Comparison of ENCODE assay signal across 10 cellular contexts in genomic region chrX:153782324-153782723, GRCh38. TPM values are rescaled to one million over a fixed set of nuclear protein-coding genes. Genes with fewer than 3 reads are reported as not detected.
A peak's percentile ranks its signal among the peaks of the same experiment; 100 is the strongest.
DNase-seq lines count a peak whose midpoint lies in the region; ATAC-seq and TF ChIP-seq lines count a peak whose summit lies in the region.
"Had no signal": no experiment of that assay in that cellular context is flagged by ENCODE, and none has a peak within 500 bp of the region (broad histone marks: within the 10 kb centered on the region; RNA-seq: fewer than 3 reads in every experiment).

No MANE protein-coding gene starts in this region.

- intact Hi-C loops in activated CD4-positive, alpha-beta T cell treated with anti-CD3 and anti-CD28 coated beads for 36 hours (cut with DNase I, micrococcal nuclease) = no loop called here

- no peak overlapping the region for H3K4me3 Mint-ChIP-seq in activated CD4-positive, alpha-beta T cell treated with anti-CD3 and anti-CD28 coated beads for 36 hours
- no peak overlapping the region for H3K4me3 Mint-ChIP-seq in T-helper 17 cell
- H3K4me3 Mint-ChIP-seq: natural killer cell treated with Interleukin-12 subunit alpha and Interleukin-12 subunit beta and Interleukin-15 and Interleukin-18, amount 100 ng/mL, for 72 hours had no signal

- H3K27me3 Mint-ChIP-seq in activated CD4-positive, alpha-beta T cell treated with anti-CD3 and anti-CD28 coated beads for 36 hours = peaks cover 3% of the 10 kb centered on the region
- peaks cover 9% of the 10 kb centered on the region for H3K27me3 Mint-ChIP-seq in T-helper 17 cell

- TF ChIP-seq CTCF in choroid plexus epithelial cell (conservative IDR thresholded peaks at IDR 0.05; ENCODE audit: low read depth, low read length) = peak; percentile 14
- TF ChIP-seq CTCF in upper lobe of left lung (IDR thresholded peaks at IDR 0.05) = no peak

- WGBS in upper lobe of left lung, 2 donors = 68% methylated on average over 11 of the region's 11 CpGs; no CpG with 5 or more reads in 1 of the 2 donors

- TF ChIP-seq POLR2A in upper lobe of left lung (IDR thresholded peaks at IDR 0.05) = no peak

- peaks cover 0 to 26% (median 15%) of the 10 kb centered on the region in 4 donors for H3K36me3 ChIP-seq in upper lobe of left lung

- no peak for ATAC-seq in activated CD4-positive, alpha-beta T cell treated with anti-CD3 and anti-CD28 coated beads for 36 hours
- ATAC-seq in upper lobe of left lung (ENCODE audit: low FRiP score in 2 of 2) (no peak), T-helper 17 cell (no peak)
- ATAC-seq: natural killer cell treated with Interleukin-12 subunit alpha and Interleukin-12 subunit beta and Interleukin-15 and Interleukin-18, amount 100 ng/mL, for 72 hours had no signal

- peaks cover 0 to 12% (median 0%) of the 10 kb centered on the region in 4 donors for H3K27me3 ChIP-seq in upper lobe of left lung

- no peak for TF ChIP-seq EP300 in upper lobe of left lung (IDR thresholded peaks at IDR 0.05)

- POLR2A ChIA-PET in activated CD4-positive, alpha-beta T cell treated with anti-CD3 and anti-CD28 coated beads for 36 hours (lab: Charles Lee) = interaction anchor here (0.6 kb wide), 1 partner anchor 18 kb away, joined by 3 read pairs; no protein-coding TSS in a partner anchor

- peak overlapping the region; percentile 65 for H3K27ac ChIP-seq in temporal lobe (ENCODE audit: low read depth, low read length)
- H3K27ac ChIP-seq in upper lobe of left lung = no peak overlapping the region

- H3K36me3 Mint-ChIP-seq in activated CD4-positive, alpha-beta T cell treated with anti-CD3 and anti-CD28 coated beads for 36 hours (ENCODE audit: low read depth) = peaks cover 2% of the 10 kb centered on the region
- peaks cover 2% of the 10 kb centered on the region for H3K36me3 Mint-ChIP-seq in T-helper 17 cell (ENCODE audit: low read depth)
- H3K36me3 Mint-ChIP-seq: natural killer cell treated with Interleukin-12 subunit alpha and Interleukin-12 subunit beta and Interleukin-15 and Interleukin-18, amount 100 ng/mL, for 72 hours had no signal

- H3K27ac Mint-ChIP-seq in activated CD4-positive, alpha-beta T cell treated with anti-CD3 and anti-CD28 coated beads for 36 hours = no peak overlapping the region
- H3K27ac Mint-ChIP-seq in T-helper 17 cell = no peak overlapping the region
- H3K27ac Mint-ChIP-seq: natural killer cell treated with Interleukin-12 subunit alpha and Interleukin-12 subunit beta and Interleukin-15 and Interleukin-18, amount 100 ng/mL, for 72 hours had no signal

- H3K9me3 ChIP-seq in upper lobe of left lung = no peaks in the 10 kb centered on the region
- H3K9me3 ChIP-seq in T-helper 17 cell (ENCODE audit: control insufficient read depth, low read length, poor library complexity, severe bottlenecking) = no peaks in the 10 kb centered on the region

- CTCF ChIA-PET in activated CD4-positive, alpha-beta T cell treated with anti-CD3 and anti-CD28 coated beads for 36 hours (lab: Charles Lee) = interaction anchor here (0.6 kb wide), 1 partner anchor 144 kb away, joined by 3 read pairs; no protein-coding TSS in a partner anchor

- peak; percentile 17 for DNase-seq in activated CD4-positive, alpha-beta T cell treated with anti-CD3 and anti-CD28 coated beads for 36 hours
- DNase-seq in activated CD4-positive, alpha-beta T cell treated with anti-CD3 and anti-CD28 coated beads for 4 hours = no peak
- DNase-seq in NCI-H2196 treated with DMSO at 0.1 percent for 48 hours (lab: John Stamatoyannopoulos, UW; ENCODE audit: unreplicated experiment) (peak; percentile 65), choroid plexus epithelial cell (ENCODE audit: low read depth) (no peak), LoVo (ENCODE audit: low spot score) (no peak), upper lobe of left lung (no peak), T-helper 17 cell (no peak)

- H3K9me3 Mint-ChIP-seq in activated CD4-positive, alpha-beta T cell treated with anti-CD3 and anti-CD28 coated beads for 36 hours (ENCODE audit: low read depth) = no peaks in the 10 kb centered on the region
- H3K9me3 Mint-ChIP-seq: natural killer cell treated with Interleukin-12 subunit alpha and Interleukin-12 subunit beta and Interleukin-15 and Interleukin-18, amount 100 ng/mL, for 72 hours had no signal

- H3K4me1 ChIP-seq in upper lobe of left lung = peaks cover 0 to 13% (median 1%) of the 10 kb centered on the region in 4 donors

- no peak overlapping the region for H3K4me3 ChIP-seq in choroid plexus epithelial cell (ENCODE audit: low read depth, low read length)
- H3K4me3 ChIP-seq in upper lobe of left lung = no peak overlapping the region

- H3K4me1 Mint-ChIP-seq in activated CD4-positive, alpha-beta T cell treated with anti-CD3 and anti-CD28 coated beads for 36 hours = peaks cover 6% of the 10 kb centered on the region
- H3K4me1 Mint-ChIP-seq in T-helper 17 cell = peaks cover 2% of the 10 kb centered on the region

RNA-seq across cellular contexts. Expression of gene SRPK3, which starts 1.5 kb away (rescaled TPM):
- total RNA-seq in activated CD4-positive, alpha-beta T cell treated with anti-CD3 and anti-CD28 coated beads for 36 hours = not detected
- 0.25 TPM for total RNA-seq in temporal lobe
- total RNA-seq in upper lobe of left lung = under 1 TPM in 4 of 6 donors, not detected in 2; 0.20 to 0.44 (median 0.23) TPM
- not detected for total RNA-seq in T-helper 17 cell
- total RNA-seq: astrocyte; natural killer cell treated with Interleukin-12 subunit alpha and Interleukin-12 subunit beta and Interleukin-15 and Interleukin-18, amount 100 ng/mL, for 72 hours had no signal

RNA-seq across cellular contexts. Expression of gene IDH3G, which starts 11.9 kb away (rescaled TPM):
- total RNA-seq in activated CD4-positive, alpha-beta T cell treated with anti-CD3 and anti-CD28 coated beads for 36 hours = 10 to 100 TPM; 48.8 to 62.4 TPM
- 52.1 TPM for total RNA-seq in temporal lobe
- total RNA-seq in upper lobe of left lung = 10 to 100 TPM; 43.5 to 98.5 (median 57.4) TPM
- total RNA-seq in T-helper 17 cell = 10 to 100 TPM; 46.4 to 52.4 TPM

RNA-seq across cellular contexts. Expression of gene SSR4, which starts 12.1 kb away (rescaled TPM):
- 100 to 1,000 TPM; 124 to 146 TPM for total RNA-seq in activated CD4-positive, alpha-beta T cell treated with anti-CD3 and anti-CD28 coated beads for 36 hours
- 50.2 TPM for total RNA-seq in temporal lobe
- 100 to 1,000 TPM in 4 of 6 donors, 10 to 100 TPM in 2; 70.2 to 328 (median 172) TPM for total RNA-seq in upper lobe of left lung
- 100 to 1,000 TPM; 204 to 212 TPM for total RNA-seq in T-helper 17 cell

RNA-seq across cellular contexts. Expression of gene PLXNB3, which starts 18.3 kb away (rescaled TPM):
- total RNA-seq in activated CD4-positive, alpha-beta T cell treated with anti-CD3 and anti-CD28 coated beads for 36 hours = 1 to 10 TPM; 1.6 to 2.4 TPM
- total RNA-seq in temporal lobe (2.2 TPM), upper lobe of left lung (10 to 100 TPM in 1 of 6 donors, 1 to 10 TPM in 5; 1.3 to 21.0 (median 2.9) TPM), T-helper 17 cell (1 to 10 TPM in 1 of 2 donors, under 1 TPM in 1; 0.25 to 2.9 TPM)

RNA-seq across cellular contexts. Expression of gene PDZD4, which starts 48.0 kb away (rescaled TPM):
- 1 to 10 TPM; 2.4 to 4.3 TPM for total RNA-seq in activated CD4-positive, alpha-beta T cell treated with anti-CD3 and anti-CD28 coated beads for 36 hours
- total RNA-seq in temporal lobe (141 TPM), upper lobe of left lung (1 to 10 TPM; 1.6 to 8.9 (median 6.3) TPM), T-helper 17 cell (10 to 100 TPM; 31.1 to 45.6 TPM)

Comparison
In these comparisons a context has a peak if more than half of its experiments do, and no peak if none do; other contexts are left out.
1. DNase-seq: peak in activated CD4-positive, alpha-beta T cell treated with anti-CD3 and anti-CD28 coated beads for 36 hours (single experiment) and NCI-H2196 treated with DMSO at 0.1 percent for 48 hours (single experiment); none in activated CD4-positive, alpha-beta T cell treated with anti-CD3 and anti-CD28 coated beads for 4 hours (0 of 2), choroid plexus epithelial cell (single experiment), LoVo (single experiment), upper lobe of left lung (0 of 2) and T-helper 17 cell (0 of 3).